Comparison of ENCODE assay signal across 8 cellular contexts in genomic region chr1:154860154-154860870, GRCh38. TPM values are rescaled to one million over a fixed set of nuclear protein-coding genes. Genes with fewer than 3 reads are reported as not detected.
DNase-seq lines count a peak whose midpoint lies in the region; ATAC-seq and TF ChIP-seq lines count a peak whose summit lies in the region.

No MANE protein-coding gene starts in this region.

- H3K9me3 Mint-ChIP-seq in activated T-cell treated with anti-CD3 and anti-CD28 coated beads, Interleukin-2, amount 50 U/mL, for 72 hours: no peaks in the 10 kb centered on the region
- H3K9me3 Mint-ChIP-seq in stimulated activated effector memory CD8-positive, alpha-beta T cell treated with anti-CD3 and anti-CD28 coated beads, Interleukin-12 subunit alpha, Interleukin-12 subunit beta, amount 100 ng/mL, for 72 hours: no peaks in the 10 kb centered on the region
- no peaks in the 10 kb centered on the region for H3K9me3 Mint-ChIP-seq in endodermal cell

- H3K36me3 ChIP-seq in endodermal cell (ENCODE audit: control insufficient read depth, insufficient read depth, low read length): no peaks in the 10 kb centered on the region

- TF ChIP-seq CTCF in endodermal cell (conservative IDR thresholded peaks at IDR 0.05): no peak

- H3K4me1 ChIP-seq in endodermal cell (ENCODE audit: control insufficient read depth, insufficient read depth, low read length): no peaks in the 10 kb centered on the region

- peaks cover 12% of the 10 kb centered on the region for H3K27me3 ChIP-seq in endodermal cell (ENCODE audit: control insufficient read depth, insufficient read depth, low read length, poor library complexity, severe bottlenecking)

- DNase-seq in activated T-cell treated with anti-CD3 and anti-CD28 coated beads, Interleukin-2, amount 50 U/mL, for 72 hours: no peak
- DNase-seq in activated T-cell treated with anti-CD3 and anti-CD28 coated beads for 4 hours (no peak), RPMI7951 (ENCODE audit: low read depth) (peak; percentile 40), NCI-H82 (lab: John Stamatoyannopoulos, UW) (no peak), hepatic stellate cell (ENCODE audit: low spot score) (no peak), endodermal cell (no peak)
- no peak for DNase-seq in stimulated activated effector memory CD8-positive, alpha-beta T cell treated with anti-CD3 and anti-CD28 coated beads, Interleukin-12 subunit alpha, Interleukin-12 subunit beta, amount 100 ng/mL, for 72 hours (ENCODE audit: low spot score in 2 of 2)

- H3K27ac ChIP-seq in endodermal cell (ENCODE audit: low read depth, low read length): no peak overlapping the region

- no peak for ATAC-seq in activated T-cell treated with anti-CD3 and anti-CD28 coated beads, Interleukin-2, amount 50 U/mL, for 72 hours (replicated peaks in 1 of 2)
- peak; percentile 63 for ATAC-seq in HG02938 (IDR thresholded peaks at IDR 0.05; ENCODE audit: unreplicated experiment)
- no peak for ATAC-seq in stimulated activated effector memory CD8-positive, alpha-beta T cell treated with anti-CD3 and anti-CD28 coated beads, Interleukin-12 subunit alpha, Interleukin-12 subunit beta, amount 100 ng/mL, for 72 hours

- H3K4me1 Mint-ChIP-seq in activated T-cell treated with anti-CD3 and anti-CD28 coated beads, Interleukin-2, amount 50 U/mL, for 72 hours (ENCODE audit: low read depth): peaks cover 68% of the 10 kb centered on the region
- peaks cover 69% of the 10 kb centered on the region for H3K4me1 Mint-ChIP-seq in stimulated activated effector memory CD8-positive, alpha-beta T cell treated with anti-CD3 and anti-CD28 coated beads, Interleukin-12 subunit alpha, Interleukin-12 subunit beta, amount 100 ng/mL, for 72 hours
- H3K4me1 Mint-ChIP-seq in endodermal cell: peaks cover 19% of the 10 kb centered on the region

- H3K27ac Mint-ChIP-seq in activated T-cell treated with anti-CD3 and anti-CD28 coated beads, Interleukin-2, amount 50 U/mL, for 72 hours: no peak overlapping the region
- peak overlapping the region; percentile 84 for H3K27ac Mint-ChIP-seq in stimulated activated effector memory CD8-positive, alpha-beta T cell treated with anti-CD3 and anti-CD28 coated beads, Interleukin-12 subunit alpha, Interleukin-12 subunit beta, amount 100 ng/mL, for 72 hours
- H3K27ac Mint-ChIP-seq in endodermal cell: no peak overlapping the region

- H3K4me3 ChIP-seq in endodermal cell (ENCODE audit: low read length): no peak overlapping the region

- no peak overlapping the region for H3K9ac ChIP-seq in endodermal cell (ENCODE audit: extremely low read depth, low read length, poor library complexity, severe bottlenecking)

- no peaks in the 10 kb centered on the region for H3K9me3 ChIP-seq in endodermal cell (ENCODE audit: control insufficient read depth, low read length)

- H3K27me3 Mint-ChIP-seq in activated T-cell treated with anti-CD3 and anti-CD28 coated beads, Interleukin-2, amount 50 U/mL, for 72 hours (ENCODE audit: low read depth): peaks cover 18% of the 10 kb centered on the region
- peaks cover 14% of the 10 kb centered on the region for H3K27me3 Mint-ChIP-seq in endodermal cell (ENCODE audit: insufficient read depth)

- no peaks in the 10 kb centered on the region for H3K36me3 Mint-ChIP-seq in activated T-cell treated with anti-CD3 and anti-CD28 coated beads, Interleukin-2, amount 50 U/mL, for 72 hours (ENCODE audit: insufficient read depth in 2 of 2)
- no peaks in the 10 kb centered on the region for H3K36me3 Mint-ChIP-seq in stimulated activated effector memory CD8-positive, alpha-beta T cell treated with anti-CD3 and anti-CD28 coated beads, Interleukin-12 subunit alpha, Interleukin-12 subunit beta, amount 100 ng/mL, for 72 hours
- H3K36me3 Mint-ChIP-seq in endodermal cell (ENCODE audit: low read depth): no peaks in the 10 kb centered on the region

- peak overlapping the region; percentile 62 to 66 for H3K4me3 Mint-ChIP-seq in activated T-cell treated with anti-CD3 and anti-CD28 coated beads, Interleukin-2, amount 50 U/mL, for 72 hours
- peak overlapping the region; percentile 56 for H3K4me3 Mint-ChIP-seq in stimulated activated effector memory CD8-positive, alpha-beta T cell treated with anti-CD3 and anti-CD28 coated beads, Interleukin-12 subunit alpha, Interleukin-12 subunit beta, amount 100 ng/mL, for 72 hours
- H3K4me3 Mint-ChIP-seq in endodermal cell: no peak overlapping the region

- 88% methylated on average over 11 to 12 of the region's 12 CpGs for WGBS in endodermal cell (ENCODE audit: insufficient coverage in 1 of 2, insufficient read length in 1 of 2), 2 experiments

RNA-seq across cellular contexts. Expression of gene KCNN3, which starts 9.8 kb away (rescaled TPM):
- under 1 TPM; 0.10 to 0.42 TPM for total RNA-seq in activated T-cell treated with anti-CD3 and anti-CD28 coated beads, Interleukin-2, amount 50 U/mL, for 72 hours
- total RNA-seq in RPMI7951 (2014; rRNA removed; shearing (Covaris generic)): 0.29 and 0.72 TPM in 2 replicates
- under 1 TPM; 0.57 to 0.75 TPM for total RNA-seq in endodermal cell
- polyA plus RNA-seq in endodermal cell (2013, experiment 1 of 2): 4.5 TPM
- polyA plus RNA-seq in endodermal cell (2013, experiment 2 of 2): 5.8 TPM
